8 cellular contexts compared by ENCODE assay signal in genomic region chr3:120348981-120349818, GRCh38. TPM values are rescaled to one million over a fixed set of nuclear protein-coding genes. Genes with fewer than 3 reads are reported as not detected.
A peak's percentile ranks its signal among the peaks of the same experiment; 100 is the strongest.
DNase-seq lines count a peak whose midpoint lies in the region; ATAC-seq, FAIRE-seq and TF ChIP-seq lines count a peak whose summit lies in the region.

TSS of gene LRRC58 (minus strand) at chr3:120349354. CDS start at chr3:120349243, 111 bp downstream.

- intact Hi-C loops in spleen (cut with DNase I; ENCODE audit: low total_unique reads), result no loop called here

- TF ChIP-seq CTCF in AG09319 (IDR thresholded peaks at IDR 0.05; ENCODE audit: low read depth, low read length) (peak; percentile 5), WI38 (IDR thresholded peaks at IDR 0.05; ENCODE audit: low read depth, low read length) (0 out of 2 replicates have a peak, but pooled peaks have one; percentile 10), bronchial epithelial cell (IDR thresholded peaks at IDR 0.05; ENCODE audit: insufficient read depth, low read length, severe bottlenecking) (peak; percentile 52), spleen (IDR thresholded peaks at IDR 0.05 in 8 of 11, conservative IDR thresholded peaks at IDR 0.05 in 3 of 11) (peak in 5 of 11 experiments; percentile 14 to 46 (median 40))

- H3K9me3 ChIP-seq in spleen, result no peaks in the 10 kb centered on the region

- no peaks in the 10 kb centered on the region for H3K36me3 ChIP-seq in bronchial epithelial cell (ENCODE audit: control insufficient read depth, insufficient read depth, low read length)
- H3K36me3 ChIP-seq in spleen, result peaks cover 0 to 10% (median 0%) of the 10 kb centered on the region in 6 donors

- FAIRE-seq in bronchial epithelial cell (lab: Jason Lieb, UNC), result no peak

- H3K4me3 Mint-ChIP-seq in immature natural killer cell, result peak within 1 kb of the TSS; percentile 92 to 96 (median 94)

- peaks cover 11 to 16% (median 12%) of the 10 kb centered on the region in 3 donors for H3K27me3 Mint-ChIP-seq in immature natural killer cell (ENCODE audit: low read depth in 3 of 3)

- H3K27me3 ChIP-seq in bronchial epithelial cell (ENCODE audit: control insufficient read depth, insufficient read depth, low read length) (no peaks in the 10 kb centered on the region), spleen (replicated peaks in 1 of 7) (no peaks in the 10 kb centered on the region)

- TF ChIP-seq POLR2A in GM18951 (IDR thresholded peaks at IDR 0.05; ENCODE audit: extremely low read depth, insufficient read depth, insufficient read length), result peak; percentile 96
- TF ChIP-seq POLR2A in spleen (IDR thresholded peaks at IDR 0.05), result peak; percentile 10 to 78 (median 77)

- no peaks in the 10 kb centered on the region for H3K36me3 Mint-ChIP-seq in immature natural killer cell

- peak; percentile 82 for DNase-seq in AG09319 (ENCODE audit: extremely low read depth, low read depth)
- peak; percentile 94 for DNase-seq in NCI-H2227 (lab: John Stamatoyannopoulos, UW; ENCODE audit: unreplicated experiment)
- DNase-seq in bronchial epithelial cell (ENCODE audit: low read depth), result peak; percentile 76
- peak; percentile 89 to 91 (median 90) for DNase-seq in immature natural killer cell
- DNase-seq in spleen, result peak; percentile 98

- peaks cover 45 to 55% of the 10 kb centered on the region in 2 donors for H3K4me1 Mint-ChIP-seq in immature natural killer cell

- ATAC-seq in HG03175 (IDR thresholded peaks at IDR 0.05; ENCODE audit: unreplicated experiment), result peak; percentile 88

- H3K27ac ChIP-seq in spleen, result peak within 1 kb of the TSS; percentile 90 to 95 (median 92)

- H3K4me3 ChIP-seq in WI38 (ENCODE audit: low read depth, low read length) (peak within 1 kb of the TSS; percentile 78), bronchial epithelial cell (ENCODE audit: low read depth, low read length) (peak within 1 kb of the TSS; percentile 65), spleen (peak within 1 kb of the TSS; percentile 80 to 97 (median 88))

- peaks cover 19 to 61% (median 51%) of the 10 kb centered on the region in 6 donors for H3K4me1 ChIP-seq in spleen

- H3K27ac Mint-ChIP-seq in immature natural killer cell, result peak within 1 kb of the TSS; percentile 79 to 94 (median 90)

- H3K9me3 Mint-ChIP-seq in immature natural killer cell, result no peaks in the 10 kb centered on the region

- in situ Hi-C loops in GM18951 (cut with MboI; ENCODE audit: low sequenced_read_pairs, unreplicated experiment), result no loop called here

- WGBS in spleen, 5 donors, result 0 to 1% (median 0%) methylated on average over 34 to 94 of the region's 94 CpGs

RNA-seq across cellular contexts. Expression of gene LRRC58, which starts in this region (rescaled TPM):
- 20.5 and 21.3 TPM in 2 replicates for total RNA-seq in bronchial epithelial cell
- polyA plus RNA-seq in immature natural killer cell, result 1 to 10 TPM; 5.0 to 9.6 (median 6.8) TPM
- total RNA-seq in spleen, result 10 to 100 TPM; 18.9 to 38.7 (median 23.0) TPM
- 1 to 10 TPM; 4.2 to 6.1 (median 5.4) TPM for polyA plus RNA-seq in spleen

Comparison
In these comparisons a context has a peak if more than half of its experiments do, and no peak if none do; other contexts are left out.
1. Peak in every context shown above with its lines: DNase-seq, ATAC-seq, H3K4me3 ChIP-seq and H3K27ac ChIP-seq.